Comparison of ENCODE assay signal across 8 cellular contexts in the genomic region with DNA sequence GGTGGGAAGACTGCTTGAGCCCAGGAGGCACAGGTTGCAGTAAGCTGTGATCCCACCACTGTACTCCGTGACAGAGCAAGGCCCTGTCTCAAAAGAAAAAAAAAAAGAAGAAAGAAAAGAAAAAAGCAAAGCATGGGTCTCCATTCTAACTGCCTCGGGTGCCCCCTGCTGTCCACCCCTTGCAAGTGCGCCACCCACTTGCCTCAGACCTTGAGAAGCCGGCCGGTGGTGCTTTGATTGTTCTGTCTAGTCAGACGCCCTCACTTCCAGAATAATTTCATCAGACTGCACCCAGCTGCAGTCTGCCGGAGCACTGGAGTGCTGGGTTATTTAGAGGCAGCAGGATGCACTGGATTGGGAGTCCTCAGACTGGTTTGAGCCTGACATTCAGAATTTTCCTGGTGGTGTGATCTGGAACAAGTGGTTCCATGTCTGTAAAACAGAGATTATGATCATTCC. TPM values are rescaled to one million over a fixed set of nuclear protein-coding genes. Genes with fewer than 3 reads are reported as not detected.
DNase-seq lines count a peak whose midpoint lies in the region; ATAC-seq and TF ChIP-seq lines count a peak whose summit lies in the region.

No MANE protein-coding gene starts in this region.

- H3K27me3 Mint-ChIP-seq in activated T-helper 17 cell treated with anti-CD3 and anti-CD28 coated beads, Interleukin-2, amount 50 U/mL, for 72 hours = peaks cover 3% of the 10 kb centered on the region

- CTCF ChIA-PET in RWPE1 (lab: Yijun Ruan, JAX) = interaction anchor here (0.5 to 3.4 kb wide), 24 partner anchors 8 to 607 kb away, joined by 3 to 41 read pairs (median 4); a partner anchor contains a TSS

- peak; percentile 77 for ATAC-seq in activated T-helper 17 cell treated with anti-CD3 and anti-CD28 coated beads, Interleukin-2, amount 50 U/mL, for 72 hours (replicated peaks)
- ATAC-seq in thoracic aorta (ENCODE audit: insufficient number of reproducible peaks, low FRiP score, low read depth) (no peak), HG02981 (IDR thresholded peaks at IDR 0.05; ENCODE audit: unreplicated experiment) (no peak)

- peak; percentile 98 for TF ChIP-seq CTCF in RWPE1 (conservative IDR thresholded peaks at IDR 0.05; ENCODE audit: low read depth)
- peak; percentile 96 for TF ChIP-seq CTCF in fibroblast of villous mesenchyme (IDR thresholded peaks at IDR 0.05; ENCODE audit: insufficient read depth, low read depth, low read length)
- TF ChIP-seq CTCF in osteoblast (IDR thresholded peaks at IDR 0.05; ENCODE audit: extremely low read depth, low read depth, low read length) = peak; percentile 93
- TF ChIP-seq CTCF in thoracic aorta (IDR thresholded peaks at IDR 0.05) = peak; percentile 84

- no peaks in the 10 kb centered on the region for H3K4me1 Mint-ChIP-seq in activated T-helper 17 cell treated with anti-CD3 and anti-CD28 coated beads, Interleukin-2, amount 50 U/mL, for 72 hours

- no peak overlapping the region for H3K27ac ChIP-seq in RWPE1
- H3K27ac ChIP-seq in osteoblast (ENCODE audit: low read depth, low read length) = no peak overlapping the region
- H3K27ac ChIP-seq in thoracic aorta = no peak overlapping the region

- H3K79me2 ChIP-seq in osteoblast (ENCODE audit: insufficient read depth, low read length) = no peaks in the 10 kb centered on the region

- no peaks in the 10 kb centered on the region for H3K9me3 ChIP-seq in MG63
- H3K9me3 ChIP-seq in osteoblast (ENCODE audit: low read depth, low read length) = no peaks in the 10 kb centered on the region
- H3K9me3 ChIP-seq in thoracic aorta = no peaks in the 10 kb centered on the region

- H3K4me1 ChIP-seq in osteoblast (ENCODE audit: insufficient read depth, low read length) (no peaks in the 10 kb centered on the region), thoracic aorta (ENCODE audit: control insufficient read depth in 1 of 2, low read depth in 2 of 2) (no peaks in the 10 kb centered on the region)

- H4K20me1 ChIP-seq in osteoblast (ENCODE audit: insufficient read depth, low read length) = no peaks in the 10 kb centered on the region

- H2AFZ ChIP-seq in osteoblast (ENCODE audit: low read length) = no peak overlapping the region

- no peak overlapping the region for H3K4me2 ChIP-seq in osteoblast (ENCODE audit: insufficient read depth, low read length)

- DNase-seq in GDM1 (lab: John Stamatoyannopoulos, UW) (peak; percentile 62), MG63 (peak; percentile 73), RWPE1 (ENCODE audit: low spot score) (peak; percentile 79), fibroblast of villous mesenchyme (ENCODE audit: low read depth) (peak; percentile 80), osteoblast (ENCODE audit: insufficient read length, low spot score, missing footprints) (peak; percentile 89), thoracic aorta (ENCODE audit: low spot score) (peak; percentile 39)

- H3K36me3 Mint-ChIP-seq in activated T-helper 17 cell treated with anti-CD3 and anti-CD28 coated beads, Interleukin-2, amount 50 U/mL, for 72 hours (ENCODE audit: low read depth) = no peaks in the 10 kb centered on the region

- H3K36me3 ChIP-seq in MG63 (no peaks in the 10 kb centered on the region), osteoblast (ENCODE audit: insufficient read depth, low read length) (no peaks in the 10 kb centered on the region), thoracic aorta (no peaks in the 10 kb centered on the region)

- peaks cover 3% of the 10 kb centered on the region; the same call in 1 of the 2 replicates for H3K27me3 ChIP-seq in MG63
- H3K27me3 ChIP-seq in osteoblast (ENCODE audit: insufficient read depth, low read length) = peaks cover 24% of the 10 kb centered on the region
- no peaks in the 10 kb centered on the region for H3K27me3 ChIP-seq in thoracic aorta (replicated peaks; ENCODE audit: insufficient read depth)

- H3K27ac Mint-ChIP-seq in activated T-helper 17 cell treated with anti-CD3 and anti-CD28 coated beads, Interleukin-2, amount 50 U/mL, for 72 hours = no peak overlapping the region

- H3K4me3 ChIP-seq in MG63 = no peak overlapping the region
- no peak overlapping the region for H3K4me3 ChIP-seq in fibroblast of villous mesenchyme (ENCODE audit: low read depth, low read length)
- no peak overlapping the region for H3K4me3 ChIP-seq in osteoblast (ENCODE audit: insufficient read depth, low read length)
- H3K4me3 ChIP-seq in thoracic aorta = no peak overlapping the region

- POLR2A ChIA-PET in RWPE1 (lab: Yijun Ruan, JAX; ENCODE audit: low non-redundant PET) = no interaction called here

- no peak overlapping the region for H3K4me3 Mint-ChIP-seq in activated T-helper 17 cell treated with anti-CD3 and anti-CD28 coated beads, Interleukin-2, amount 50 U/mL, for 72 hours

- H3K9me3 Mint-ChIP-seq in activated T-helper 17 cell treated with anti-CD3 and anti-CD28 coated beads, Interleukin-2, amount 50 U/mL, for 72 hours = no peaks in the 10 kb centered on the region

RNA-seq across cellular contexts. Expression of a gene that starts 17.6 kb away (rescaled TPM):
- total RNA-seq in MG63 (2014; rRNA removed; shearing (Covaris generic); ENCODE audit: low replicate concordance) = 4.3 and 7.4 TPM in 2 replicates
- total RNA-seq in activated T-helper 17 cell treated with anti-CD3 and anti-CD28 coated beads, Interleukin-2, amount 50 U/mL, for 72 hours = 10 to 100 TPM; 47.0 to 47.4 TPM
- total RNA-seq in fibroblast of villous mesenchyme = 43.5 and 58.7 TPM in 2 replicates
- 46.9 and 48.1 TPM in 2 replicates for total RNA-seq in osteoblast
- total RNA-seq in thoracic aorta = 10 to 100 TPM; 33.4 TPM

RNA-seq across cellular contexts. Expression of a gene that starts 39.9 kb away (rescaled TPM):
- not detected in 2 replicates for total RNA-seq in MG63 (2014; rRNA removed; shearing (Covaris generic); ENCODE audit: low replicate concordance)
- under 1 TPM; 0.13 to 0.15 TPM for total RNA-seq in activated T-helper 17 cell treated with anti-CD3 and anti-CD28 coated beads, Interleukin-2, amount 50 U/mL, for 72 hours
- total RNA-seq in fibroblast of villous mesenchyme (not detected in 2 replicates), osteoblast (0.36 TPM in 1 of 2 replicates, not detected in the other), thoracic aorta (10 to 100 TPM; 29.0 to 38.1 TPM)

Comparison
In these comparisons a context has a peak if more than half of its experiments do, and no peak if none do; other contexts are left out.
1. DNase-seq: peak in every context shown above with its lines; median percentile 89 in osteoblast; 80 in fibroblast of villous mesenchyme; 79 in RWPE1; 73 in MG63; 62 in GDM1; 39 in thoracic aorta.
2. RNA of a gene that starts 39.9 kb away (total RNA-seq): 29.0 to 38.1 TPM in thoracic aorta; 0.36 TPM in osteoblast, 0.13 to 0.15 TPM in activated T-helper 17 cell treated with anti-CD3 and anti-CD28 coated beads, Interleukin-2, amount 50 U/mL, for 72 hours, not detected in MG63 and not detected in fibroblast of villous mesenchyme; every median in the first group is over 10 times any median in the second.
3. Peak in every context shown above with its lines, with median percentiles within 50 percentile points of each other: CTCF ChIP-seq.